In genomic region chr4:140076307-140076706, GRCh38 we compare ENCODE assay signal across 18 cellular contexts.
DNase-seq lines count a peak whose midpoint lies in the region; ATAC-seq lines count a peak whose summit lies in the region.
"Had no signal": no experiment of that assay in that cellular context is flagged by ENCODE, and none has a peak within 500 bp of the region (broad histone marks: within the 10 kb centered on the region; RNA-seq: fewer than 3 reads in every experiment).

No MANE protein-coding gene starts in this region.

- no peaks in the 10 kb centered on the region for H3K9me3 Mint-ChIP-seq in activated CD4-positive, alpha-beta memory T cell treated with anti-CD3 and anti-CD28 coated beads, Interleukin-2, amount 10 ng/mL, durations not matched to agents 7 days and 5 days
- H3K9me3 Mint-ChIP-seq in activated CD4-positive, alpha-beta memory T cell treated with anti-CD3 and anti-CD28 coated beads for 36 hours: no peaks in the 10 kb centered on the region
- H3K9me3 Mint-ChIP-seq: H9 had no signal

- peaks cover 50% of the 10 kb centered on the region for H3K4me1 Mint-ChIP-seq in activated CD4-positive, alpha-beta memory T cell treated with anti-CD3 and anti-CD28 coated beads, Interleukin-2, amount 10 ng/mL, durations not matched to agents 7 days and 5 days
- peaks cover 23% of the 10 kb centered on the region for H3K4me1 Mint-ChIP-seq in activated CD4-positive, alpha-beta memory T cell treated with anti-CD3 and anti-CD28 coated beads for 36 hours (ENCODE audit: low read depth)

- DNase-seq in activated CD4-positive, alpha-beta memory T cell treated with anti-CD3 and anti-CD28 coated beads, Interleukin-2, amount 10 ng/mL, durations not matched to agents 7 days and 5 days: no peak
- no peak for DNase-seq in activated CD4-positive, alpha-beta memory T cell treated with anti-CD3 and anti-CD28 coated beads for 36 hours
- DNase-seq in GDM1 (lab: John Stamatoyannopoulos, UW): peak; percentile 40
- DNase-seq in RPMI8226: peak; percentile 4
- DNase-seq in central memory CD4-positive, alpha-beta T cell: peak; percentile 14
- no peak for DNase-seq in HuH-7.5 (ENCODE audit: low spot score)
- DNase-seq: 8988T; C1 segment of cervical spinal cord; DMS53; H9; NCI-H1436 treated with DMSO at 0.1 percent for 48 hours; NCI-H2081 treated with DMSO at 0.1 percent for 48 hours; NCI-H226; NCI-H526 treated with DMSO at 0.1 percent for 48 hours; NK-92 treated with Interleukin-12 subunit alpha and Interleukin-12 subunit beta, amount 100 ng/mL, for 24 hours had no signal

- peak overlapping the region; percentile 63 for H3K27ac Mint-ChIP-seq in activated CD4-positive, alpha-beta memory T cell treated with anti-CD3 and anti-CD28 coated beads, Interleukin-2, amount 10 ng/mL, durations not matched to agents 7 days and 5 days
- no peak overlapping the region for H3K27ac Mint-ChIP-seq in activated CD4-positive, alpha-beta memory T cell treated with anti-CD3 and anti-CD28 coated beads for 36 hours
- H3K27ac Mint-ChIP-seq: H9 had no signal

- intact Hi-C loops in activated CD4-positive, alpha-beta memory T cell treated with anti-CD3 and anti-CD28 coated beads for 36 hours (cut with micrococcal nuclease): no loop called here

- peaks cover 22% of the 10 kb centered on the region for H3K27me3 Mint-ChIP-seq in activated CD4-positive, alpha-beta memory T cell treated with anti-CD3 and anti-CD28 coated beads, Interleukin-2, amount 10 ng/mL, durations not matched to agents 7 days and 5 days
- H3K27me3 Mint-ChIP-seq in activated CD4-positive, alpha-beta memory T cell treated with anti-CD3 and anti-CD28 coated beads for 36 hours: peaks cover 22% of the 10 kb centered on the region

- no peak overlapping the region for H3K4me3 Mint-ChIP-seq in activated CD4-positive, alpha-beta memory T cell treated with anti-CD3 and anti-CD28 coated beads, Interleukin-2, amount 10 ng/mL, durations not matched to agents 7 days and 5 days
- H3K4me3 Mint-ChIP-seq in activated CD4-positive, alpha-beta memory T cell treated with anti-CD3 and anti-CD28 coated beads for 36 hours: no peak overlapping the region
- H3K4me3 Mint-ChIP-seq: H9 had no signal

- ATAC-seq in GM19463 (IDR thresholded peaks at IDR 0.05; ENCODE audit: unreplicated experiment) (no peak), GM18909 (IDR thresholded peaks at IDR 0.05; ENCODE audit: poor library complexity, unreplicated experiment) (no peak)
- ATAC-seq: HepG2 had no signal

- H3K36me3 Mint-ChIP-seq in activated CD4-positive, alpha-beta memory T cell treated with anti-CD3 and anti-CD28 coated beads, Interleukin-2, amount 10 ng/mL, durations not matched to agents 7 days and 5 days (ENCODE audit: low read depth): peaks cover 3% of the 10 kb centered on the region
- no peaks in the 10 kb centered on the region for H3K36me3 Mint-ChIP-seq in activated CD4-positive, alpha-beta memory T cell treated with anti-CD3 and anti-CD28 coated beads for 36 hours

- CTCF ChIA-PET in activated CD4-positive, alpha-beta memory T cell treated with anti-CD3 and anti-CD28 coated beads, Interleukin-2, amount 10 ng/mL, durations not matched to agents 7 days and 5 days (lab: Charles Lee): interaction anchor here (0.8 kb wide), 1 partner anchor 24 kb away, joined by 3 read pairs; no protein-coding TSS in a partner anchor
- CTCF ChIA-PET in activated CD4-positive, alpha-beta memory T cell treated with anti-CD3 and anti-CD28 coated beads for 36 hours (lab: Charles Lee): interaction anchor here (0.6 kb wide), 1 partner anchor 486 kb away, joined by 3 read pairs; no protein-coding TSS in a partner anchor

- POLR2A ChIA-PET in activated CD4-positive, alpha-beta memory T cell treated with anti-CD3 and anti-CD28 coated beads, Interleukin-2, amount 10 ng/mL, durations not matched to agents 7 days and 5 days (lab: Charles Lee): interaction anchor here (1.0 to 1.2 kb wide), 2 partner anchors 27 to 125 kb away, joined by 3 to 5 read pairs; no protein-coding TSS in a partner anchor
- POLR2A ChIA-PET in activated CD4-positive, alpha-beta memory T cell treated with anti-CD3 and anti-CD28 coated beads for 36 hours (lab: Charles Lee): no interaction called here

Comparison
In these comparisons a context has a peak if more than half of its experiments do, and no peak if none do; other contexts are left out.
1. DNase-seq: peak in GDM1 (single experiment), RPMI8226 (single experiment) and central memory CD4-positive, alpha-beta T cell (single experiment); none in activated CD4-positive, alpha-beta memory T cell treated with anti-CD3 and anti-CD28 coated beads, Interleukin-2, amount 10 ng/mL, durations not matched to agents 7 days and 5 days (single experiment), activated CD4-positive, alpha-beta memory T cell treated with anti-CD3 and anti-CD28 coated beads for 36 hours (single experiment) and HuH-7.5 (single experiment).